In genomic region chr9:134545213-134546211, GRCh38 we compare ENCODE assay signal across 14 cellular contexts.
DNase-seq lines count a peak whose midpoint lies in the region; ATAC-seq, FAIRE-seq and TF ChIP-seq lines count a peak whose summit lies in the region.
"Had no signal": no experiment of that assay in that cellular context is flagged by ENCODE, and none has a peak within 500 bp of the region (broad histone marks: within the 10 kb centered on the region; RNA-seq: fewer than 3 reads in every experiment).

No MANE protein-coding gene starts in this region.

- H3K27ac Mint-ChIP-seq in astrocyte (ENCODE audit: unreplicated experiment), result peak overlapping the region; percentile 98
- H3K27ac Mint-ChIP-seq: CD4-positive, CD25-positive, alpha-beta regulatory T cell; natural killer cell treated with Interleukin-12 subunit alpha and Interleukin-12 subunit beta and Interleukin-15 and Interleukin-18, amount 100 ng/mL, for 72 hours; T-helper 17 cell had no signal

- H3K4me1 Mint-ChIP-seq in astrocyte (ENCODE audit: low read depth, unreplicated experiment), result peaks cover 34% of the 10 kb centered on the region
- H3K4me1 Mint-ChIP-seq: CD4-positive, CD25-positive, alpha-beta regulatory T cell; T-helper 17 cell had no signal

- H3K27ac ChIP-seq in astrocyte (ENCODE audit: low read depth, low read length) (peak overlapping the region; percentile 67), heart right ventricle (peak overlapping the region in 9 of 10 donors; percentile 7 to 81 (median 53)), rectal smooth muscle tissue (ENCODE audit: low read depth, low read length) (peak overlapping the region; percentile 62)
- H3K27ac ChIP-seq: thyroid gland had no signal

- peak; percentile 45 for FAIRE-seq in astrocyte (lab: Jason Lieb, UNC)
- FAIRE-seq: GM12891 had no signal

- H3K4me1 ChIP-seq in astrocyte (ENCODE audit: insufficient read depth, low read length) (peaks cover 29% of the 10 kb centered on the region), heart right ventricle (peaks cover 0 to 20% (median 0%) of the 10 kb centered on the region in 9 donors), rectal smooth muscle tissue (ENCODE audit: control insufficient read depth, insufficient read depth, low read length) (peaks cover 17% of the 10 kb centered on the region)

- intact Hi-C loops in heart right ventricle (cut with DNase I), result loop anchor here in 1 of 10 donors (10.0 kb wide), 1 partner anchor 51 kb away; no protein-coding TSS in a partner anchor

- H3K4me3 Mint-ChIP-seq in astrocyte (ENCODE audit: unreplicated experiment), result peak overlapping the region; percentile 69
- H3K4me3 Mint-ChIP-seq: CD4-positive, CD25-positive, alpha-beta regulatory T cell; natural killer cell treated with Interleukin-12 subunit alpha and Interleukin-12 subunit beta and Interleukin-15 and Interleukin-18, amount 100 ng/mL, for 72 hours; T-helper 17 cell had no signal

- H3K9ac ChIP-seq in astrocyte (ENCODE audit: low read length), result peak overlapping the region; percentile 60
- no peak overlapping the region for H3K9ac ChIP-seq in rectal smooth muscle tissue (ENCODE audit: low read length)

- H2AFZ ChIP-seq in astrocyte (ENCODE audit: low read depth, low read length), result peak overlapping the region; percentile 59

- H3K4me2 ChIP-seq in astrocyte (ENCODE audit: low read length), result peak overlapping the region; percentile 52

- H3K4me3 ChIP-seq in astrocyte (ENCODE audit: insufficient read depth, low read depth, low read length), result no peak overlapping the region
- peak overlapping the region in 2 of 10 donors; percentile 5 to 11 for H3K4me3 ChIP-seq in heart right ventricle
- H3K4me3 ChIP-seq in rectal smooth muscle tissue (ENCODE audit: low read length), result peak overlapping the region; percentile 50
- H3K4me3 ChIP-seq: thyroid gland had no signal

- ATAC-seq in heart right ventricle (peak in 7 of 8 donors; percentile 37 to 55 (median 46)), HG03469 (IDR thresholded peaks at IDR 0.05; ENCODE audit: unreplicated experiment) (no peak)
- ATAC-seq: natural killer cell treated with Interleukin-12 subunit alpha and Interleukin-12 subunit beta and Interleukin-15 and Interleukin-18, amount 100 ng/mL, for 72 hours; T-helper 17 cell had no signal

- no peaks in the 10 kb centered on the region for H3K27me3 ChIP-seq in astrocyte (ENCODE audit: insufficient read depth, low read length)
- peaks cover 0 to 38% (median 5%) of the 10 kb centered on the region in 7 donors for H3K27me3 ChIP-seq in heart right ventricle
- no peaks in the 10 kb centered on the region for H3K27me3 ChIP-seq in rectal smooth muscle tissue (ENCODE audit: control insufficient read depth, insufficient read depth, low read length)
- H3K27me3 ChIP-seq: thyroid gland had no signal

- H3K9me3 ChIP-seq in astrocyte (ENCODE audit: insufficient read depth, low read depth, low read length) (no peaks in the 10 kb centered on the region), heart right ventricle (no peaks in the 10 kb centered on the region)
- H3K9me3 ChIP-seq: thyroid gland had no signal

- no peaks in the 10 kb centered on the region for H3K27me3 Mint-ChIP-seq in astrocyte (ENCODE audit: low read depth, unreplicated experiment)
- H3K27me3 Mint-ChIP-seq: CD4-positive, CD25-positive, alpha-beta regulatory T cell had no signal

- peaks cover 6% of the 10 kb centered on the region for H3K36me3 Mint-ChIP-seq in astrocyte (ENCODE audit: low read depth, unreplicated experiment)
- H3K36me3 Mint-ChIP-seq: CD4-positive, CD25-positive, alpha-beta regulatory T cell; natural killer cell treated with Interleukin-12 subunit alpha and Interleukin-12 subunit beta and Interleukin-15 and Interleukin-18, amount 100 ng/mL, for 72 hours had no signal

- TF ChIP-seq CTCF in astrocyte (IDR thresholded peaks at IDR 0.05; ENCODE audit: insufficient read depth, low read depth, low read length), result no peak
- no peak for TF ChIP-seq CTCF in heart right ventricle (IDR thresholded peaks at IDR 0.05)

- 63 to 64% methylated on average over 36 of the region's 36 CpGs for whole genome bisulfite sequencing in heart right ventricle, 2 donors

- DNase-seq in Ammon's horn (ENCODE audit: low spot score), result peak; percentile 53
- DNase-seq in astrocyte (ENCODE audit: low read depth), result peak; percentile 88
- no peak for DNase-seq in heart right ventricle
- DNase-seq in activated gamma-delta T cell treated with Interleukin-2 at 50 U/mL for 16 hours, result no peak
- DNase-seq in HPDE6-E6E7 (ENCODE audit: extremely low spot score), result no peak
- no peak for DNase-seq in NCI-H524 treated with DMSO at 0.1 percent for 48 hours (lab: John Stamatoyannopoulos, UW)
- DNase-seq: CD4-positive, CD25-positive, alpha-beta regulatory T cell; NCI-H446 treated with DMSO at 0.1 percent for 48 hours; T-helper 17 cell; thyroid gland had no signal

- H3K9me3 Mint-ChIP-seq in astrocyte (ENCODE audit: unreplicated experiment), result peaks cover 7% of the 10 kb centered on the region
- H3K9me3 Mint-ChIP-seq: natural killer cell treated with Interleukin-12 subunit alpha and Interleukin-12 subunit beta and Interleukin-15 and Interleukin-18, amount 100 ng/mL, for 72 hours had no signal

- H3K36me3 ChIP-seq in astrocyte (ENCODE audit: insufficient read depth, low read length) (no peaks in the 10 kb centered on the region), heart right ventricle (no peaks in the 10 kb centered on the region), rectal smooth muscle tissue (ENCODE audit: control insufficient read depth, insufficient read depth, low read length) (no peaks in the 10 kb centered on the region)
- H3K36me3 ChIP-seq: thyroid gland had no signal

- no peaks in the 10 kb centered on the region for H3K79me2 ChIP-seq in astrocyte (ENCODE audit: insufficient read depth, low read length)

- H4K20me1 ChIP-seq in astrocyte (ENCODE audit: insufficient read depth, low read length), result no peaks in the 10 kb centered on the region

Comparison
In these comparisons a context has a peak if more than half of its experiments do, and no peak if none do; other contexts are left out.
1. DNase-seq: peak in Ammon's horn (single experiment) and astrocyte (single experiment); none in heart right ventricle (0 of 2), activated gamma-delta T cell treated with Interleukin-2 at 50 U/mL for 16 hours (single experiment), HPDE6-E6E7 (single experiment) and NCI-H524 treated with DMSO at 0.1 percent for 48 hours (single experiment).
2. Peak in every context shown above with its lines, with median percentiles within 50 percentile points of each other: H3K27ac ChIP-seq.